Comparison of ENCODE assay signal across 18 cellular contexts in the genomic region with DNA sequence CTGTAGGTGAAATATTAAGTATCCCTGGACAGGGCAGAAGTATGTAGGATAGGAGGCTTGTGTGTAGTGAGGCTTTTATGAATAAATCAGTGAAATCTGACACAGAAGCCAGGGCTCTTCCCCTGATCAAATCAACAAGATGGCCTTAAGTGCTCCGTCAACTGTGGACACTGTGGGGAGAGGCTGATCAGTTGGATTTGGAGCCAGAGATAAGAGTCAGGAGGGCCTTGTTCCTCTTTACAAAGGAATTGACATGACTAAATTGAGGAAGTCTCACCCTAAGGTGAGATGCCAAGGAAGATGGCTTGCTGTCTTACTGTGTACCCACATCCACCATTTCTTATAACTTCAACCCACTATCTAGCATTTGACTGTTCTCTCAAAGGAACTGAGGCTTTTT.
"Had no signal": no experiment of that assay in that cellular context is flagged by ENCODE, and none has a peak within 500 bp of the region (broad histone marks: within the 10 kb centered on the region; RNA-seq: fewer than 3 reads in every experiment).

No MANE protein-coding gene starts in this region.

- H3K27ac ChIP-seq: esophagus squamous epithelium, left lung, spleen had no signal

- ATAC-seq: activated T-cell treated with anti-CD3 and anti-CD28 coated beads, Interleukin-2, amount 50 U/mL, for 72 hours; left lung; sciatic nerve had no signal

- H3K9me3 ChIP-seq: esophagus squamous epithelium, left lung, spleen had no signal

- H3K27me3 ChIP-seq: esophagus squamous epithelium, left lung, spleen had no signal

- H3K4me1 ChIP-seq: esophagus squamous epithelium, left lung, spleen had no signal

- H3K27me3 Mint-ChIP-seq: memory B cell had no signal

- H3K9me3 Mint-ChIP-seq: activated CD4-positive, alpha-beta memory T cell treated with anti-CD3 and anti-CD28 coated beads for 36 hours; activated naive CD8-positive, alpha-beta T cell treated with anti-CD3 and anti-CD28 coated beads, Interleukin-2, amount 10 ng/mL, durations not matched to agents 7 days and 5 days; activated T-cell treated with anti-CD3 and anti-CD28 coated beads, Interleukin-2, amount 50 U/mL, for 72 hours; memory B cell; natural killer cell treated with Interleukin-12 subunit alpha and Interleukin-12 subunit beta and Interleukin-15 and Interleukin-18, amount 100 ng/mL, for 72 hours; T-helper 1 cell treated with Interleukin-12 subunit alpha and Interleukin-12 subunit beta and Interleukin-4 antibody, amounts not matched to agents 30 μg/mL and 1 μg/mL, for 36 hours had no signal

- H3K4me3 Mint-ChIP-seq: activated CD4-positive, alpha-beta memory T cell treated with anti-CD3 and anti-CD28 coated beads for 36 hours; activated naive CD8-positive, alpha-beta T cell treated with anti-CD3 and anti-CD28 coated beads, Interleukin-2, amount 10 ng/mL, durations not matched to agents 7 days and 5 days; activated T-cell treated with anti-CD3 and anti-CD28 coated beads, Interleukin-2, amount 50 U/mL, for 72 hours; memory B cell; natural killer cell treated with Interleukin-12 subunit alpha and Interleukin-12 subunit beta and Interleukin-15 and Interleukin-18, amount 100 ng/mL, for 72 hours; T-helper 1 cell treated with Interleukin-12 subunit alpha and Interleukin-12 subunit beta and Interleukin-4 antibody, amounts not matched to agents 30 μg/mL and 1 μg/mL, for 36 hours had no signal

- H3K36me3 Mint-ChIP-seq: activated CD4-positive, alpha-beta memory T cell treated with anti-CD3 and anti-CD28 coated beads for 36 hours; memory B cell; natural killer cell treated with Interleukin-12 subunit alpha and Interleukin-12 subunit beta and Interleukin-15 and Interleukin-18, amount 100 ng/mL, for 72 hours had no signal

- H3K36me3 ChIP-seq: esophagus squamous epithelium, left lung, spleen had no signal

- DNase-seq: activated CD4-positive, alpha-beta memory T cell treated with anti-CD3 and anti-CD28 coated beads for 36 hours; activated gamma-delta T cell treated with Interleukin-2 at 50 U/mL for 16 hours; activated naive CD8-positive, alpha-beta T cell treated with anti-CD3 and anti-CD28 coated beads, Interleukin-2, amount 10 ng/mL, durations not matched to agents 7 days and 5 days; activated T-cell treated with anti-CD3 and anti-CD28 coated beads, Interleukin-2, amount 50 U/mL, for 72 hours; anterior cingulate cortex; esophagus squamous epithelium; foreskin fibroblast; head of caudate nucleus; islet precursor cell; left lung; spleen; stimulated activated CD4-positive, alpha-beta T cell treated with anti-CD3 and anti-CD28 coated beads, Interleukin-1b, Interleukin-23, amount 100 ng/mL, for 48 hours; stimulated activated naive CD4-positive, alpha-beta T cell; trophoblast cell had no signal

- H3K4me3 ChIP-seq: esophagus squamous epithelium, left lung, spleen had no signal

- H3K27ac Mint-ChIP-seq: activated CD4-positive, alpha-beta memory T cell treated with anti-CD3 and anti-CD28 coated beads for 36 hours; activated naive CD8-positive, alpha-beta T cell treated with anti-CD3 and anti-CD28 coated beads, Interleukin-2, amount 10 ng/mL, durations not matched to agents 7 days and 5 days; activated T-cell treated with anti-CD3 and anti-CD28 coated beads, Interleukin-2, amount 50 U/mL, for 72 hours; memory B cell; natural killer cell treated with Interleukin-12 subunit alpha and Interleukin-12 subunit beta and Interleukin-15 and Interleukin-18, amount 100 ng/mL, for 72 hours; T-helper 1 cell treated with Interleukin-12 subunit alpha and Interleukin-12 subunit beta and Interleukin-4 antibody, amounts not matched to agents 30 μg/mL and 1 μg/mL, for 36 hours had no signal
